9 cellular contexts compared by ENCODE assay signal in the genomic region with DNA sequence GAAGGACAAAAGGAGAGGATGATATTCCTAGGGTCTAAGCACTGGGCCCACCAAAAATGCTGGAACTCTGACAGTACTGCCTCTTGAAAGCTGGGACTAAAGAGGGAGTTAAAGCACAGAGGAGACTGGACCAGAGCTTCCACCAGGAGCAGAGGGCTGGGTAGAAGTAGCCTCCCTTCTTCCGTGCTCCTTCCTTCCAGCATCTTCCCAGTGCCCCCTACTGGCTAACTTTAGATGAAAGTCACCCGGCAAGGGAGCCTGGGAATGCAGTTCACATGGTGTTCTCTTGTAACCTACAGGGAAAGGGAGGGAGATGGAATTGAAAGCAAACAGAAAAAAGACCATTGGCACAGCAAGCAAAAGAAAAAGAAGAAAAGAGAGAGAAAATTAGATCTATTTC.
DNase-seq lines count a peak whose midpoint lies in the region; ATAC-seq and TF ChIP-seq lines count a peak whose summit lies in the region.
"Had no signal": no experiment of that assay in that cellular context is flagged by ENCODE, and none has a peak within 500 bp of the region (broad histone marks: within the 10 kb centered on the region; RNA-seq: fewer than 3 reads in every experiment).

No MANE protein-coding gene starts in this region.

- BruUV-seq in MCF 10A (replicated peaks; lab: Mats Ljungman, UMichigan) = no TSS peak

- H3K36me3 Mint-ChIP-seq in MCF 10A (ENCODE audit: insufficient read depth, unreplicated experiment) (no peaks in the 10 kb centered on the region), endothelial cell (ENCODE audit: low read depth, unreplicated experiment) (no peaks in the 10 kb centered on the region)
- no peaks in the 10 kb centered on the region for H3K36me3 Mint-ChIP-seq in CD8-positive, alpha-beta memory T cell

- H3K27ac ChIP-seq in breast epithelium = no peak overlapping the region
- H3K27ac ChIP-seq in CD8-positive, alpha-beta memory T cell (ENCODE audit: low read depth, low read length) = no peak overlapping the region

- H3K36me3 ChIP-seq in breast epithelium (no peaks in the 10 kb centered on the region), NT2/D1 (ENCODE audit: insufficient read depth, insufficient read length, low read length) (no peaks in the 10 kb centered on the region)
- H3K36me3 ChIP-seq in CD8-positive, alpha-beta memory T cell (ENCODE audit: insufficient read depth, low read length) = no peaks in the 10 kb centered on the region

- H3K4me1 Mint-ChIP-seq in MCF 10A (ENCODE audit: insufficient read depth, unreplicated experiment) (peaks cover 26% of the 10 kb centered on the region), endothelial cell (ENCODE audit: unreplicated experiment) (peaks cover 17% of the 10 kb centered on the region)
- no peaks in the 10 kb centered on the region for H3K4me1 Mint-ChIP-seq in CD8-positive, alpha-beta memory T cell

- no peak overlapping the region for H3K9ac ChIP-seq in NT2/D1 (ENCODE audit: insufficient read length, low read depth)

- POLR2A ChIA-PET in MCF 10A (lab: Yijun Ruan, JAX) = interaction anchor here (0.6 to 0.9 kb wide), 4 partner anchors 10 to 33 kb away, joined by 3 to 5 read pairs (median 3); no protein-coding TSS in a partner anchor
- POLR2A ChIA-PET in CD8-positive, alpha-beta memory T cell (lab: Charles Lee) = no interaction called here

- H3K4me3 Mint-ChIP-seq in MCF 10A (ENCODE audit: unreplicated experiment) (no peak overlapping the region), endothelial cell (ENCODE audit: unreplicated experiment) (no peak overlapping the region)
- H3K4me3 Mint-ChIP-seq in CD8-positive, alpha-beta memory T cell = no peak overlapping the region
- H3K4me3 Mint-ChIP-seq: stimulated activated naive CD8-positive, alpha-beta T cell treated with anti-CD3 and anti-CD28 coated beads, Interleukin-15, Interleukin-2, amounts not matched to agents 100 ng/mL and 50 ng/mL, for 24 hours had no signal

- H3K27me3 Mint-ChIP-seq in MCF 10A (ENCODE audit: insufficient read depth, unreplicated experiment) = no peaks in the 10 kb centered on the region
- no peaks in the 10 kb centered on the region for H3K27me3 Mint-ChIP-seq in endothelial cell (ENCODE audit: unreplicated experiment)
- H3K27me3 Mint-ChIP-seq in CD8-positive, alpha-beta memory T cell = peaks cover 0 to 4% of the 10 kb centered on the region in 2 donors

- H3K9me3 Mint-ChIP-seq in MCF 10A (ENCODE audit: unreplicated experiment) = no peaks in the 10 kb centered on the region
- no peaks in the 10 kb centered on the region for H3K9me3 Mint-ChIP-seq in endothelial cell (ENCODE audit: unreplicated experiment)
- H3K9me3 Mint-ChIP-seq in CD8-positive, alpha-beta memory T cell = peaks cover 0 to 1% (median 0%) of the 10 kb centered on the region in 5 donors
- H3K9me3 Mint-ChIP-seq: stimulated activated naive CD8-positive, alpha-beta T cell treated with anti-CD3 and anti-CD28 coated beads, Interleukin-15, Interleukin-2, amounts not matched to agents 100 ng/mL and 50 ng/mL, for 24 hours had no signal

- H3K4me1 ChIP-seq in breast epithelium = no peaks in the 10 kb centered on the region
- H3K4me1 ChIP-seq in NT2/D1 (ENCODE audit: insufficient read depth, insufficient read length) = no peaks in the 10 kb centered on the region
- no peaks in the 10 kb centered on the region for H3K4me1 ChIP-seq in CD8-positive, alpha-beta memory T cell (ENCODE audit: insufficient read depth, low read length)

- no peaks in the 10 kb centered on the region for H3K27me3 ChIP-seq in breast epithelium
- no peaks in the 10 kb centered on the region for H3K27me3 ChIP-seq in NT2/D1 (ENCODE audit: insufficient read depth, insufficient read length)
- no peaks in the 10 kb centered on the region for H3K27me3 ChIP-seq in CD8-positive, alpha-beta memory T cell (ENCODE audit: insufficient read depth, low read length, poor library complexity, severe bottlenecking)

- TF ChIP-seq CTCF in MCF 10A (IDR thresholded peaks at IDR 0.05; ENCODE audit: unreplicated experiment) (peak; percentile 29), breast epithelium (IDR thresholded peaks at IDR 0.05) (no peak), endothelial cell (IDR thresholded peaks at IDR 0.05; ENCODE audit: unreplicated experiment) (peak; percentile 71)

- CTCF ChIA-PET in MCF 10A (lab: Yijun Ruan, JAX) = interaction anchor here (0.5 to 1.9 kb wide), 10 partner anchors 10 to 417 kb away, joined by 3 to 7 read pairs (median 4); no protein-coding TSS in a partner anchor
- CTCF ChIA-PET in CD8-positive, alpha-beta memory T cell (lab: Charles Lee) = no interaction called here

- no peak for TF ChIP-seq POLR2A in breast epithelium (IDR thresholded peaks at IDR 0.05)

- peak; percentile 57 for ATAC-seq in HG02610 (IDR thresholded peaks at IDR 0.05; ENCODE audit: unreplicated experiment)

- H3K4me3 ChIP-seq in breast epithelium = no peak overlapping the region
- no peak overlapping the region for H3K4me3 ChIP-seq in NT2/D1 (ENCODE audit: insufficient read length, low read depth)
- H3K4me3 ChIP-seq in CD8-positive, alpha-beta memory T cell (ENCODE audit: low read length) = no peak overlapping the region

- H3K9me3 ChIP-seq in breast epithelium = no peaks in the 10 kb centered on the region
- H3K9me3 ChIP-seq in NT2/D1 (ENCODE audit: insufficient read depth, low read length) = no peaks in the 10 kb centered on the region
- H3K9me3 ChIP-seq in CD8-positive, alpha-beta memory T cell (ENCODE audit: low read length) = no peaks in the 10 kb centered on the region

- DNase-seq in MCF 10A (ENCODE audit: unreplicated experiment) = peak; percentile 80
- DNase-seq in breast epithelium (ENCODE audit: low spot score in 2 of 2) = no peak
- DNase-seq in NT2/D1 (ENCODE audit: low read depth, low spot score) = peak; percentile 77
- peak; percentile 64 for DNase-seq in endothelial cell (ENCODE audit: low spot score)
- peak; percentile 17 for DNase-seq in mucosa of gallbladder (ENCODE audit: low spot score)
- no peak for DNase-seq in NCI-H2029 treated with DMSO at 0.1 percent for 48 hours (lab: John Stamatoyannopoulos, UW)
- DNase-seq in CD8-positive, alpha-beta memory T cell = no peak

- H3K27ac Mint-ChIP-seq in MCF 10A (ENCODE audit: low read depth, unreplicated experiment) (peak overlapping the region; percentile 10), endothelial cell (ENCODE audit: unreplicated experiment) (no peak overlapping the region)
- H3K27ac Mint-ChIP-seq in CD8-positive, alpha-beta memory T cell = no peak overlapping the region
- H3K27ac Mint-ChIP-seq: stimulated activated naive CD8-positive, alpha-beta T cell treated with anti-CD3 and anti-CD28 coated beads, Interleukin-15, Interleukin-2, amounts not matched to agents 100 ng/mL and 50 ng/mL, for 24 hours had no signal

- intact Hi-C loops in MCF 10A (cut with micrococcal nuclease) (no loop called here), breast epithelium (cut with DNase I; ENCODE audit: low total_unique reads) (no loop called here)

Comparison
In these comparisons a context has a peak if more than half of its experiments do, and no peak if none do; other contexts are left out.
1. DNase-seq: peak in MCF 10A (single experiment), NT2/D1 (single experiment), endothelial cell (single experiment) and mucosa of gallbladder (single experiment); none in breast epithelium (0 of 2), NCI-H2029 treated with DMSO at 0.1 percent for 48 hours (single experiment) and CD8-positive, alpha-beta memory T cell (0 of 5).
2. CTCF ChIP-seq: peak in MCF 10A (single experiment) and endothelial cell (single experiment); none in breast epithelium (0 of 3).